29 cellular contexts compared by ENCODE assay signal in the genomic region with DNA sequence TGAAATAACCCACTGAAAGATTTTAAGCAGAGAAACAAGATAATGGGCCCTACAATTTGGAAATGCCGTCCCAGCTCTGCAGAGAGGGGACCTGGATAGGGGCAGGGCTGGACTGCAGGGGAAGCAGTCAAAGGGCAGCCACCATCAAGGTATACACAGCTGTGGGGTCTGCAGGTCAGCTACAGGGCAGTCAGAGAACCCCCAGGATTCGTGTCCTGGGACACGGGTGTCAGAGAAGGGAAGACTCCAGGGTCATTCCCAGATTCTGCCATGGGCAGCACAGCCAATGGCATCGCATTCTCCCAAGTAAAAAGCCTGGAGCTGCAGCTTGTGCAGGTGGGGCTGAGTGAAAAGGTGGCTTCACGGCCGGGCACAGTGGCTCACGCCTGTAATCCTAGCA. TPM values are rescaled to one million over a fixed set of nuclear protein-coding genes. Genes with fewer than 3 reads are reported as not detected.
"Had no signal": no experiment of that assay in that cellular context is flagged by ENCODE, and none has a peak within 500 bp of the region (broad histone marks: within the 10 kb centered on the region; RNA-seq: fewer than 3 reads in every experiment).

No MANE protein-coding gene starts in this region.

- H3K9me3 Mint-ChIP-seq: immature natural killer cell; mesothelial cell of epicardium; natural killer cell; nephron progenitor cell; neural progenitor cell; stimulated activated naive B cell treated with anti-CD40 and anti-IgM and Interleukin-4, amounts not matched to agents 10 μg/mL and 1 μg/mL and 100 μg/mL, for 72 hours had no signal

- DNase-seq: hypothalamus; immature natural killer cell; left ventricle myocardium inferior; mesendoderm; naive B cell; natural killer cell; nephron progenitor cell; occipital lobe; ovary; right lobe of liver; stimulated activated CD4-positive, alpha-beta T cell treated with anti-CD3 and anti-CD28 coated beads, Interleukin-1b, Interleukin-23, amount 100 ng/mL, for 48 hours; stimulated activated CD4-positive, alpha-beta T cell treated with anti-CD3 and anti-CD28 coated beads, Interleukin-2, amount 100 ng/mL, for 48 hours; stimulated activated CD4-positive, alpha-beta T cell treated with anti-CD3 and anti-CD28 coated beads, Interleukin-4, amount 100 ng/mL, for 4 hours; stimulated activated CD8-positive, alpha-beta memory T cell treated with anti-CD3 and anti-CD28 coated beads, Interleukin-4, amount 100 ng/mL, for 48 hours; stimulated activated naive B cell treated with anti-CD40 and anti-IgM and Interleukin-4, amounts not matched to agents 10 μg/mL and 1 μg/mL and 100 μg/mL, for 72 hours; stimulated activated naive CD8-positive, alpha-beta T cell treated with anti-CD3 and anti-CD28 coated beads, Interleukin-15, Interleukin-2, amounts not matched to agents 100 U/mL and 50 U/mL, for 24 hours; stomach; tibial artery; upper lobe of right lung had no signal

- ATAC-seq: natural killer cell; right lobe of liver; stimulated activated naive B cell treated with anti-CD40 and anti-IgM and Interleukin-4, amounts not matched to agents 10 μg/mL and 1 μg/mL and 100 μg/mL, for 72 hours; stimulated activated naive CD8-positive, alpha-beta T cell treated with anti-CD3 and anti-CD28 coated beads, Interleukin-15, Interleukin-2, amounts not matched to agents 100 U/mL and 50 U/mL, for 24 hours; upper lobe of right lung had no signal

- H3K27me3 Mint-ChIP-seq: naive B cell; progenitor cell of endocrine pancreas; stimulated activated naive B cell treated with anti-CD40 and anti-IgM and Interleukin-4, amounts not matched to agents 10 μg/mL and 1 μg/mL and 100 μg/mL, for 72 hours had no signal

- H3K4me1 Mint-ChIP-seq: immature natural killer cell; stimulated activated naive B cell treated with anti-CD40 and anti-IgM and Interleukin-4, amounts not matched to agents 10 μg/mL and 1 μg/mL and 100 μg/mL, for 72 hours had no signal

- H3K4me3 Mint-ChIP-seq: immature natural killer cell; mesothelial cell of epicardium; naive B cell; natural killer cell; nephron progenitor cell; neural progenitor cell; stimulated activated naive B cell treated with anti-CD40 and anti-IgM and Interleukin-4, amounts not matched to agents 10 μg/mL and 1 μg/mL and 100 μg/mL, for 72 hours had no signal

- H3K9me3 ChIP-seq: left ventricle myocardium inferior, neutrophil, ovary, right atrium auricular region, right lobe of liver, stomach, suprapubic skin, thoracic aorta, tibial artery, upper lobe of right lung had no signal

- H3K27ac Mint-ChIP-seq: naive B cell; natural killer cell; nephron progenitor cell; neural progenitor cell; progenitor cell of endocrine pancreas; stimulated activated naive B cell treated with anti-CD40 and anti-IgM and Interleukin-4, amounts not matched to agents 10 μg/mL and 1 μg/mL and 100 μg/mL, for 72 hours had no signal

- H3K36me3 Mint-ChIP-seq: immature natural killer cell, naive B cell, natural killer cell had no signal

RNA-seq across cellular contexts. Expression of gene CILP2, which starts 33.3 kb away (rescaled TPM):
- total RNA-seq: kidney epithelial cell, pulmonary artery endothelial cell had no signal

RNA-seq across cellular contexts. Expression of gene PBX4, which starts 47.1 kb away (rescaled TPM):
- total RNA-seq: left ventricle myocardium inferior, right atrium auricular region, thoracic aorta had no signal

RNA-seq across cellular contexts. Expression of gene TSSK6, which starts 56.0 kb away (rescaled TPM):
- total RNA-seq: skeletal muscle tissue had no signal
